8 cellular contexts compared by ENCODE assay signal in the genomic region with DNA sequence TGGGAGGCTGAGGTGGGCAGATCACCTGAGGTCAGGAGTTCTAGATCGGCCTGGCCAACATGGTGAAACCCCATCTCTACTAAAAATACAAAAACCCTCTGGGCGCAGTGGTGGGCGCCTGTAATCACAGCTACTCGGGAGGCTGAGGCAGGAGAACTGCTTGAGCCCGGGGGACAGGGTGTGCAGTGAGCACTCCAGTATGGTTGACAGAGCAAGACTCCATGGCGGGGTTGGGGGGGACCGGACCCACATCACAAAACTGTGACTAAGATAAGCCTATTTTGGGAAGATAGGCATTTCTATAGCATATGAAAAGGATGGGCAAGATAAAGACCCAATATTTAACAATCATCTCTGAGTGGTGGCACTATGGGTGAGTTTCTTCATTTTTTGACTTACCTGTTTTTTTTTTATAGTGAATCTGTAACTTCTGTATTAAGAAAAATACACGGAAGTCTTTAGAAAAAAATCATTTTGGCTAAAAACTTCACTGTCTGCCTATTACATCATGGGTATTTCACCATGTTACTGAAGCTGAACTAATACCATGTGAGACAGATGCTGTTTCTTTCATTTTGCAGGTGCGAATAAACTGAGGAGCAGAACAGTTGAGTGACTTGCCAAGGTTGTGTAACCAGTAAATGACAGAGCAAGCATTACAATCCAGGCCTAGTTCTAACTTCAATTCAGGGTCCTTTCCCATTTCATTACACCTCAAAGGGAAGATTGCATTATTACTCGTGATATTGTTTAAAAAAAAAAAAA. TPM values are rescaled to one million over a fixed set of nuclear protein-coding genes. Genes with fewer than 3 reads are reported as not detected.
DNase-seq lines count a peak whose midpoint lies in the region; ATAC-seq and TF ChIP-seq lines count a peak whose summit lies in the region.

No MANE protein-coding gene starts in this region.

- H3K27ac Mint-ChIP-seq in brain (peak overlapping the region in 4 of 5 experiments; percentile 39 to 99 (median 62)), naive B cell (peak overlapping the region; percentile 63 to 97 (median 87))

- H3K4me1 ChIP-seq in BLaER1 treated with 17β-estradiol and CSF1 and Interleukin-3, amounts not matched to agents 10 nM and 100 nM: peaks cover 38 to 65% (median 52%) of the 10 kb centered on the region in 10 experiments
- peaks cover 11% of the 10 kb centered on the region; the same call in 1 of the 2 replicates for H3K4me1 ChIP-seq in HUES64 (ENCODE audit: insufficient read depth, low read length)

- peaks cover 57 to 69% (median 62%) of the 10 kb centered on the region in 11 experiments for H4K20me1 ChIP-seq in BLaER1 treated with 17β-estradiol and CSF1 and Interleukin-3, amounts not matched to agents 10 nM and 100 nM

- H3K36me3 Mint-ChIP-seq in brain: peaks cover 45% of the 10 kb centered on the region
- H3K36me3 Mint-ChIP-seq in naive B cell: peaks cover 0 to 4% of the 10 kb centered on the region in 2 donors

- peaks cover 9 to 54% (median 47%) of the 10 kb centered on the region in 11 experiments; a peak in 20 of 22 replicates for H3K36me3 ChIP-seq in BLaER1 treated with 17β-estradiol and CSF1 and Interleukin-3, amounts not matched to agents 10 nM and 100 nM
- peaks cover 11% of the 10 kb centered on the region for H3K36me3 ChIP-seq in HUES64 (ENCODE audit: insufficient read depth, low read length)

- 91% methylated on average over 8 of the region's 10 CpGs for WGBS in HUES64

- H3K27ac ChIP-seq in BLaER1 treated with 17β-estradiol and CSF1 and Interleukin-3, amounts not matched to agents 10 nM and 100 nM: peak overlapping the region in 3 of 11 experiments; percentile 94 to 98 (median 95); a peak in 6 of 22 replicates
- no peak overlapping the region for H3K27ac ChIP-seq in HUES64 (ENCODE audit: low read depth, low read length)

- peaks cover 0 to 4% (median 0%) of the 10 kb centered on the region in 5 experiments for H3K9me3 Mint-ChIP-seq in brain
- H3K9me3 Mint-ChIP-seq in naive B cell: no peaks in the 10 kb centered on the region

- peak overlapping the region; percentile 85 to 97 (median 92); a peak in 17 of 20 replicates for H3K4me3 ChIP-seq in BLaER1 treated with 17β-estradiol and CSF1 and Interleukin-3, amounts not matched to agents 10 nM and 100 nM
- H3K4me3 ChIP-seq in HUES64 (ENCODE audit: low read length): 0 out of 2 replicates have a peak overlapping the region, but pooled peaks have one; percentile 84

- peak overlapping the region; percentile 77 to 98 (median 92) for H3K4me2 ChIP-seq in BLaER1 treated with 17β-estradiol and CSF1 and Interleukin-3, amounts not matched to agents 10 nM and 100 nM

- no peak for TF ChIP-seq CTCF in brain (conservative IDR thresholded peaks at IDR 0.05)

- peaks cover 12% of the 10 kb centered on the region for H3K27me3 Mint-ChIP-seq in brain
- no peaks in the 10 kb centered on the region for H3K27me3 Mint-ChIP-seq in naive B cell

- H3K27me3 ChIP-seq in BLaER1 treated with 17β-estradiol and CSF1 and Interleukin-3, amounts not matched to agents 10 nM and 100 nM: no peaks in the 10 kb centered on the region
- H3K27me3 ChIP-seq in HUES64 (ENCODE audit: insufficient read depth, low read length): no peaks in the 10 kb centered on the region

- H3K9ac ChIP-seq in BLaER1 treated with 17β-estradiol and CSF1 and Interleukin-3, amounts not matched to agents 10 nM and 100 nM: peak overlapping the region in 3 of 11 experiments; percentile 10 to 96 (median 14); a peak in 5 of 22 replicates
- no peak overlapping the region for H3K9ac ChIP-seq in HUES64 (ENCODE audit: low read depth, low read length)

- H3K4me1 Mint-ChIP-seq in brain: peaks cover 57% of the 10 kb centered on the region
- peaks cover 39 to 65% (median 63%) of the 10 kb centered on the region in 3 donors for H3K4me1 Mint-ChIP-seq in naive B cell

- ATAC-seq in naive B cell (ENCODE audit: low read depth in 2 of 2): no peak

- H3K4me3 Mint-ChIP-seq in brain (peak overlapping the region; percentile 98 to 100 (median 100)), naive B cell (peak overlapping the region in 7 of 8 donors; percentile 35 to 99 (median 95))

- no peaks in the 10 kb centered on the region; a peak in 1 of 22 replicates for H3K9me3 ChIP-seq in BLaER1 treated with 17β-estradiol and CSF1 and Interleukin-3, amounts not matched to agents 10 nM and 100 nM (replicated peaks in 1 of 11)
- no peaks in the 10 kb centered on the region for H3K9me3 ChIP-seq in HUES64 (ENCODE audit: insufficient read depth, low read depth, low read length)

- DNase-seq in naive B cell: no peak
- no peak for DNase-seq in kidney glomerular epithelial cell (lab: John Stamatoyannopoulos, UW)
- no peak for DNase-seq in activated CD4-positive, CD25-positive, alpha-beta regulatory T cell (lab: John Stamatoyannopoulos, UW)
- DNase-seq in superior temporal gyrus (ENCODE audit: extremely low spot score): no peak
- no peak for DNase-seq in effector CD8-positive, alpha-beta T cell (lab: John Stamatoyannopoulos, UW)

RNA-seq across cellular contexts. Expression of gene CELF1, which starts 2.5 kb away (rescaled TPM):
- polyA plus RNA-seq in HUES64 (2013, experiment 1 of 2): 83.2 TPM
- polyA plus RNA-seq in HUES64 (2013, experiment 2 of 2): 73.5 TPM
- 47.2 TPM for polyA plus RNA-seq in brain (ENCODE audit: insufficient read depth, low read depth, low replicate concordance)
- polyA plus RNA-seq in naive B cell (ENCODE audit: low read depth in 6 of 6): 10 to 100 TPM; 61.5 to 96.8 (median 69.0) TPM

RNA-seq across cellular contexts. Expression of gene PTPMT1, which starts 14.9 kb away (rescaled TPM):
- polyA plus RNA-seq in HUES64 (2013, experiment 1 of 2): 42.3 TPM
- polyA plus RNA-seq in HUES64 (2013, experiment 2 of 2): 45.5 TPM
- polyA plus RNA-seq in brain (ENCODE audit: insufficient read depth, low read depth, low replicate concordance) (52.2 TPM), naive B cell (ENCODE audit: low read depth in 6 of 6) (100 to 1,000 TPM in 1 of 6 donors, 10 to 100 TPM in 5; 69.3 to 133 (median 81.2) TPM)

RNA-seq across cellular contexts. Expression of gene KBTBD4, which starts 28.3 kb away (rescaled TPM):
- 18.0 TPM for polyA plus RNA-seq in HUES64 (2013, experiment 1 of 2)
- polyA plus RNA-seq in HUES64 (2013, experiment 2 of 2): 15.2 TPM
- polyA plus RNA-seq in brain (ENCODE audit: insufficient read depth, low read depth, low replicate concordance) (19.2 TPM), naive B cell (ENCODE audit: low read depth in 6 of 6) (10 to 100 TPM; 32.5 to 71.8 (median 46.1) TPM)

RNA-seq across cellular contexts. Expression of gene NDUFS3, which starts 28.4 kb away (rescaled TPM):
- 119 TPM for polyA plus RNA-seq in HUES64 (2013, experiment 1 of 2)
- 110 TPM for polyA plus RNA-seq in HUES64 (2013, experiment 2 of 2)
- 158 TPM for polyA plus RNA-seq in brain (ENCODE audit: insufficient read depth, low read depth, low replicate concordance)
- 100 to 1,000 TPM in 3 of 6 donors, 10 to 100 TPM in 3; 83.1 to 113 (median 99.6) TPM for polyA plus RNA-seq in naive B cell (ENCODE audit: low read depth in 6 of 6)

RNA-seq across cellular contexts. Expression of gene FAM180B, which starts 36.0 kb away (rescaled TPM):
- not detected for polyA plus RNA-seq in HUES64 (2013, experiment 1 of 2)
- polyA plus RNA-seq in HUES64 (2013, experiment 2 of 2): not detected
- polyA plus RNA-seq in brain (ENCODE audit: insufficient read depth, low read depth, low replicate concordance): not detected
- not detected for polyA plus RNA-seq in naive B cell (ENCODE audit: low read depth in 6 of 6)
